ENCODE assay signal across 13 cellular contexts in genomic region chr12:80821513-80822000, GRCh38.
DNase-seq lines count a peak whose midpoint lies in the region; ATAC-seq and TF ChIP-seq lines count a peak whose summit lies in the region.
"Had no signal": no experiment of that assay in that cellular context is flagged by ENCODE, and none has a peak within 500 bp of the region (broad histone marks: within the 10 kb centered on the region; RNA-seq: fewer than 3 reads in every experiment).

No MANE protein-coding gene starts in this region.

- no peak overlapping the region for H3K9ac ChIP-seq in neural progenitor cell

- no TSS peak for BruUV-seq in OCI-LY7 (replicated peaks; lab: Mats Ljungman, UMichigan)

- H3K4me1 ChIP-seq in OCI-LY7 (ENCODE audit: insufficient read depth, low read length, poor library complexity, severe bottlenecking) (peaks cover 46% of the 10 kb centered on the region), neural progenitor cell (peaks cover 27% of the 10 kb centered on the region)
- H3K4me1 ChIP-seq: vagina had no signal

- no peaks in the 10 kb centered on the region for H3K27me3 ChIP-seq in neural progenitor cell
- H3K27me3 ChIP-seq: vagina had no signal

- CTCF ChIA-PET in OCI-LY7 (lab: Charles Lee; ENCODE audit: unreplicated experiment), result no interaction called here
- CTCF ChIA-PET in T-cell (lab: Charles Lee), result no interaction called here

- peaks cover 16% of the 10 kb centered on the region for H3F3A ChIP-seq in neural progenitor cell (ENCODE audit: low read depth)

- POLR2A ChIA-PET in OCI-LY7 (lab: Charles Lee), result interaction anchor here (0.7 to 2.6 kb wide), 3 partner anchors 11 to 18 kb away, joined by 3 to 8 read pairs (median 7); no protein-coding TSS in a partner anchor
- POLR2A ChIA-PET in T-cell (lab: Charles Lee), result no interaction called here

- H3K4me3 ChIP-seq in OCI-LY7 (ENCODE audit: low read depth, low read length, poor library complexity, severe bottlenecking) (peak overlapping the region; percentile 18), neural progenitor cell (no peak overlapping the region)
- H3K4me3 ChIP-seq: vagina had no signal

- peaks cover 13% of the 10 kb centered on the region for H3K4me1 Mint-ChIP-seq in neural progenitor cell
- no peaks in the 10 kb centered on the region for H3K4me1 Mint-ChIP-seq in T-cell

- no peak overlapping the region for H3K27ac Mint-ChIP-seq in neural progenitor cell
- no peak overlapping the region for H3K27ac Mint-ChIP-seq in T-cell
- H3K27ac Mint-ChIP-seq: T-helper 2 cell treated with Interferon-gamma antibody and Interleukin-4, amounts not matched to agents 5 μg/mL and 100 μg/mL, for 36 hours had no signal

- H3K4me2 ChIP-seq in OCI-LY7 (ENCODE audit: low read length), result peak overlapping the region; percentile 66
- peak overlapping the region; percentile 39 for H3K4me2 ChIP-seq in neural progenitor cell

- TF ChIP-seq CTCF in OCI-LY7 (conservative IDR thresholded peaks at IDR 0.05; ENCODE audit: low read length) (no peak), neural progenitor cell (IDR thresholded peaks at IDR 0.05) (no peak)

- no peaks in the 10 kb centered on the region for H3K9me2 ChIP-seq in OCI-LY7 (ENCODE audit: insufficient read depth, low read length)

- no peaks in the 10 kb centered on the region; the same call in 1 of the 2 replicates for H3K9me3 ChIP-seq in OCI-LY7 (ENCODE audit: low read length)
- no peaks in the 10 kb centered on the region for H3K9me3 ChIP-seq in neural progenitor cell (ENCODE audit: low read depth)
- H3K9me3 ChIP-seq: vagina had no signal

- no peaks in the 10 kb centered on the region for H3K79me2 ChIP-seq in OCI-LY7 (ENCODE audit: insufficient read depth, low read depth, low read length)
- no peaks in the 10 kb centered on the region for H3K79me2 ChIP-seq in neural progenitor cell (ENCODE audit: low read depth)

- H3K27me3 Mint-ChIP-seq in neural progenitor cell (ENCODE audit: insufficient read depth, low read depth) (no peaks in the 10 kb centered on the region), T-cell (no peaks in the 10 kb centered on the region)

- H3K36me3 ChIP-seq in OCI-LY7 (ENCODE audit: insufficient read depth, low read length) (no peaks in the 10 kb centered on the region), neural progenitor cell (no peaks in the 10 kb centered on the region)
- H3K36me3 ChIP-seq: vagina had no signal

- H3K9me3 Mint-ChIP-seq in neural progenitor cell, result no peaks in the 10 kb centered on the region
- peaks cover 0 to 6% (median 4%) of the 10 kb centered on the region in 3 donors for H3K9me3 Mint-ChIP-seq in T-cell
- H3K9me3 Mint-ChIP-seq: T-helper 2 cell treated with Interferon-gamma antibody and Interleukin-4, amounts not matched to agents 5 μg/mL and 100 μg/mL, for 36 hours had no signal

- DNase-seq in Right ventricle myocardium inferior (ENCODE audit: missing footprints), result no peak
- DNase-seq in cardiac septum (ENCODE audit: low spot score), result no peak
- peak; percentile 75 for DNase-seq in OCI-LY7 (ENCODE audit: low spot score)
- peak; percentile 76 for DNase-seq in neural progenitor cell (ENCODE audit: low spot score)
- no peak for DNase-seq in T-cell
- no peak for DNase-seq in NCI-H2081 treated with DMSO at 0.1 percent for 48 hours (lab: John Stamatoyannopoulos, UW)
- no peak for DNase-seq in putamen (ENCODE audit: low spot score)
- DNase-seq: activated CD4-positive, alpha-beta T cell treated with anti-CD3 and anti-CD28 coated beads, Interleukin-2, amount 50 U/mL, for 4 hours; activated effector memory CD4-positive, alpha-beta T cell treated with Interleukin-2 at 50 U/mL for 16 hours; HCEC 1CT had no signal

- H4K20me1 ChIP-seq in OCI-LY7 (ENCODE audit: insufficient read depth, low read length), result no peaks in the 10 kb centered on the region
- H4K20me1 ChIP-seq in neural progenitor cell (ENCODE audit: low read depth), result no peaks in the 10 kb centered on the region

- H3K36me3 Mint-ChIP-seq in neural progenitor cell, result no peaks in the 10 kb centered on the region
- H3K36me3 Mint-ChIP-seq in T-cell, result no peaks in the 10 kb centered on the region

- H3K4me3 Mint-ChIP-seq in neural progenitor cell (no peak overlapping the region), T-cell (no peak overlapping the region)
- H3K4me3 Mint-ChIP-seq: T-helper 2 cell treated with Interferon-gamma antibody and Interleukin-4, amounts not matched to agents 5 μg/mL and 100 μg/mL, for 36 hours had no signal

- H2AFZ ChIP-seq in OCI-LY7 (ENCODE audit: low read length) (peak overlapping the region; percentile 39; the same call in 1 of the 2 replicates), neural progenitor cell (replicated peaks) (peak overlapping the region; percentile 71)

- ATAC-seq in Right ventricle myocardium inferior, result peak; percentile 60
- ATAC-seq in HG02870 (IDR thresholded peaks at IDR 0.05; ENCODE audit: unreplicated experiment), result peak; percentile 77
- ATAC-seq in T-cell (replicated peaks in 1 of 4), result no peak

- peak overlapping the region; percentile 89 for H3K27ac ChIP-seq in OCI-LY7 (ENCODE audit: low read depth, low read length, poor library complexity, severe bottlenecking)
- H3K27ac ChIP-seq in neural progenitor cell, result peak overlapping the region; percentile 81
- H3K27ac ChIP-seq: vagina had no signal

- intact Hi-C loops in Right ventricle myocardium inferior (cut with DNase I), result no loop called here
- intact Hi-C loops in cardiac septum (cut with DNase I), result no loop called here
- intact Hi-C loops in OCI-LY7 (cut with micrococcal nuclease; ENCODE audit: unreplicated experiment), result loop anchor here (2.0 kb wide), 1 partner anchor 19 kb away; no protein-coding TSS in a partner anchor

Comparison
In these comparisons a context has a peak if more than half of its experiments do, and no peak if none do; other contexts are left out.
1. ATAC-seq: peak in Right ventricle myocardium inferior (single experiment) and HG02870 (single experiment); none in T-cell (0 of 4).
2. DNase-seq: peak in OCI-LY7 (single experiment) and neural progenitor cell (single experiment); none in Right ventricle myocardium inferior (single experiment), cardiac septum (single experiment), T-cell (0 of 34), NCI-H2081 treated with DMSO at 0.1 percent for 48 hours (single experiment) and putamen (single experiment).